Comparison of ENCODE assay signal across 8 cellular contexts in the genomic region with DNA sequence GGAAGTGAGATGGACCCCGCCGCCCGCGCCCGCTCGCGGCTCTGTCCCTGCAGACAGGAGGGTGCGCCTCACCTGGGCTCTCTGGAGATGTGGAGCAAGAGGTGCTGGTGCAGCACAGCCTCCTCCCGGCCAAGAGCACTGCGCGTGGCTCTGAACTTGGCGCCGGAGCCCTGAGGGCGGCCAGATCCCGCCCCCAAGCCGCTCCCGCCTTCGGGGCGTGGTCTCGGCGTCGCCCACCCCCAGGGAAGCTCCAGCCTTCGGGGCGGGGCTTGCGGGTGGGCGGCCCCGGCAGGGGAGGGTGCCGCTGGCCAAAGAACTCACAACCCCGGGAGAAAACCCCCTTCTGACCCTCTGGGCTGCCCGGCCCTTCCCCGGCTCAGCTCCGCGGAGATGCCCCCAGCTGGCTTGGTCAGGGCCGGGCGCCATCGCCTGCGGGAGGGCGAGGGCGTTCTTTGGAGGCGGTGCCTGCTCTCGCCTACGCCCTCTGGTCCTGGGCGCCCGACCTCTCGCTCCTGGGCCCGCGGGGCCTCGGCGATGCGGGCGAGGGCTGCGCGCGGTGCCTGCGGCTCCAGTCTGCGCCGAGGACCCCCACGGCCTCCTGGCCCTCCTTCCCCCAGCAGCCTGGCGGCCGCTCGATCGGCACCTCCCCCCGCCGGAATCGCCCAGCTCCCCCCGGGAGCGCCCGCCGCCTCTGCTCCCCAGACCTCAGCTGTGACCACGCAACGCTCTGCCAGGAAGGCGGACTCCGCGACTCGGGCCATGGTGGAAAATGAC. TPM values are rescaled to one million over a fixed set of nuclear protein-coding genes. Genes with fewer than 3 reads are reported as not detected.
A peak's percentile ranks its signal among the peaks of the same experiment; 100 is the strongest.
DNase-seq lines count a peak whose midpoint lies in the region; ATAC-seq and TF ChIP-seq lines count a peak whose summit lies in the region.

A gene with protein sequence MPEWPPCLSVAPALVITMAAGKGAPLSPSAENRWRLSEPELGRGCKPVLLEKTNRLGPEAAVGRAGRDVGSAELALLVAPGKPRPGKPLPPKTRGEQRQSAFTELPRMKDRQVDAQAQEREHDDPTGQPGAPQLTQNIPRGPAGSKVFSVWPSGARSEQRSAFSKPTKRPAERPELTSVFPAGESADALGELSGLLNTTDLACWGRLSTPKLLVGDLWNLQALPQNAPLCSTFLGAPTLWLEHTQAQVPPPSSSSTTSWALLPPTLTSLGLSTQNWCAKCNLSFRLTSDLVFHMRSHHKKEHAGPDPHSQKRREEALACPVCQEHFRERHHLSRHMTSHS (minus strand): TSS at position 146 of the 774 bp plus-strand sequence. CDS start 15,464 bp downstream, outside the sequence.

- 0% methylated on average over 17 to 75 of the region's 75 CpGs for WGBS in endodermal cell (ENCODE audit: insufficient coverage in 1 of 2, insufficient read length in 1 of 2), 2 experiments
- WGBS in mesodermal cell (ENCODE audit: insufficient coverage in 2 of 2), 2 experiments: 1% methylated on average over 43 to 48 of the region's 75 CpGs

- H3K9me3 ChIP-seq in endodermal cell (ENCODE audit: control insufficient read depth, low read length) (no peaks in the 10 kb centered on the region), mesodermal cell (ENCODE audit: control insufficient read depth, low read length) (peaks cover 7% of the 10 kb centered on the region)

- peak within 1 kb of the TSS; percentile 51 for H3K27ac ChIP-seq in C4-2B
- no peak within 1 kb of the TSS for H3K27ac ChIP-seq in endodermal cell (ENCODE audit: low read depth, low read length)
- H3K27ac ChIP-seq in mesodermal cell (ENCODE audit: low read depth, low read length, severe bottlenecking): peak within 1 kb of the TSS; percentile 71

- H3K4me1 ChIP-seq in endodermal cell (ENCODE audit: control insufficient read depth, insufficient read depth, low read length) (no peaks in the 10 kb centered on the region), mesodermal cell (ENCODE audit: control insufficient read depth, insufficient read depth, low read length, poor library complexity, severe bottlenecking) (peaks cover 3% of the 10 kb centered on the region)

- H3K27me3 Mint-ChIP-seq in endodermal cell (ENCODE audit: insufficient read depth): peaks cover 61% of the 10 kb centered on the region

- peak within 1 kb of the TSS; percentile 14 for H3K27ac Mint-ChIP-seq in endodermal cell

- H3K4me3 ChIP-seq in endodermal cell (ENCODE audit: low read length): peak within 1 kb of the TSS; percentile 84
- peak within 1 kb of the TSS; percentile 55 for H3K4me3 ChIP-seq in mesodermal cell (ENCODE audit: extremely low read depth, insufficient read depth, low read length, poor library complexity, severe bottlenecking)

- ATAC-seq in GM19452 (IDR thresholded peaks at IDR 0.05; ENCODE audit: unreplicated experiment) (peak; percentile 91), HG03558 (IDR thresholded peaks at IDR 0.05; ENCODE audit: extremely low read depth, unreplicated experiment) (peak; percentile 52)

- peak within 1 kb of the TSS; percentile 45 for H3K9ac ChIP-seq in endodermal cell (ENCODE audit: extremely low read depth, low read length, poor library complexity, severe bottlenecking)

- H3K9me3 Mint-ChIP-seq in endodermal cell: peaks cover 5% of the 10 kb centered on the region

- H3K4me1 Mint-ChIP-seq in endodermal cell: peaks cover 20% of the 10 kb centered on the region

- H3K36me3 Mint-ChIP-seq in endodermal cell (ENCODE audit: low read depth): no peaks in the 10 kb centered on the region

- TF ChIP-seq CTCF in C4-2B (conservative IDR thresholded peaks at IDR 0.05) (no peak), endodermal cell (conservative IDR thresholded peaks at IDR 0.05) (no peak)

- H3K36me3 ChIP-seq in endodermal cell (ENCODE audit: control insufficient read depth, insufficient read depth, low read length): no peaks in the 10 kb centered on the region
- H3K36me3 ChIP-seq in mesodermal cell (ENCODE audit: control insufficient read depth, insufficient read depth, low read length): no peaks in the 10 kb centered on the region

- peak within 1 kb of the TSS; percentile 65 for H3K4me3 Mint-ChIP-seq in endodermal cell

- DNase-seq in NOMO-1 (lab: John Stamatoyannopoulos, UW; ENCODE audit: unreplicated experiment in 2 of 2) (peak; percentile 68 to 88), endodermal cell (peak; percentile 95)
- peak; percentile 14 for DNase-seq in activated CD8-positive, alpha-beta memory T cell treated with anti-CD3 and anti-CD28 coated beads, Interleukin-2, amount 50 U/mL, for 24 hours (ENCODE audit: extremely low read depth)
- peak; percentile 64 for DNase-seq in stimulated activated CD8-positive, alpha-beta memory T cell treated with anti-CD3 and anti-CD28 coated beads, Interleukin-12 subunit alpha, Interleukin-12 subunit beta, amount 100 ng/mL, for 4 hours (ENCODE audit: low read depth)

- peaks cover 57% of the 10 kb centered on the region for H3K27me3 ChIP-seq in endodermal cell (ENCODE audit: control insufficient read depth, insufficient read depth, low read length, poor library complexity, severe bottlenecking)

RNA-seq across cellular contexts. Expression of the gene that starts here (rescaled TPM):
- 1 to 10 TPM in 1 of 2 donors, under 1 TPM in 1; 0.53 to 1.2 TPM for total RNA-seq in endodermal cell
- 1.1 TPM for polyA plus RNA-seq in endodermal cell (2013, experiment 1 of 2)
- 0.95 TPM for polyA plus RNA-seq in endodermal cell (2013, experiment 2 of 2)
- 0.92 TPM for polyA plus RNA-seq in mesodermal cell (2013, experiment 1 of 2)
- polyA plus RNA-seq in mesodermal cell (2013, experiment 2 of 2): 0.71 TPM

Comparison
In these comparisons a context has a peak if more than half of its experiments do, and no peak if none do; other contexts are left out.
1. DNase-seq: peak in every context shown above with its lines; median percentile 95 in endodermal cell; 78 in NOMO-1; 64 in stimulated activated CD8-positive, alpha-beta memory T cell treated with anti-CD3 and anti-CD28 coated beads, Interleukin-12 subunit alpha, Interleukin-12 subunit beta, amount 100 ng/mL, for 4 hours; 14 in activated CD8-positive, alpha-beta memory T cell treated with anti-CD3 and anti-CD28 coated beads, Interleukin-2, amount 50 U/mL, for 24 hours.